ENCODE assay signal across 7 cellular contexts in the genomic region with DNA sequence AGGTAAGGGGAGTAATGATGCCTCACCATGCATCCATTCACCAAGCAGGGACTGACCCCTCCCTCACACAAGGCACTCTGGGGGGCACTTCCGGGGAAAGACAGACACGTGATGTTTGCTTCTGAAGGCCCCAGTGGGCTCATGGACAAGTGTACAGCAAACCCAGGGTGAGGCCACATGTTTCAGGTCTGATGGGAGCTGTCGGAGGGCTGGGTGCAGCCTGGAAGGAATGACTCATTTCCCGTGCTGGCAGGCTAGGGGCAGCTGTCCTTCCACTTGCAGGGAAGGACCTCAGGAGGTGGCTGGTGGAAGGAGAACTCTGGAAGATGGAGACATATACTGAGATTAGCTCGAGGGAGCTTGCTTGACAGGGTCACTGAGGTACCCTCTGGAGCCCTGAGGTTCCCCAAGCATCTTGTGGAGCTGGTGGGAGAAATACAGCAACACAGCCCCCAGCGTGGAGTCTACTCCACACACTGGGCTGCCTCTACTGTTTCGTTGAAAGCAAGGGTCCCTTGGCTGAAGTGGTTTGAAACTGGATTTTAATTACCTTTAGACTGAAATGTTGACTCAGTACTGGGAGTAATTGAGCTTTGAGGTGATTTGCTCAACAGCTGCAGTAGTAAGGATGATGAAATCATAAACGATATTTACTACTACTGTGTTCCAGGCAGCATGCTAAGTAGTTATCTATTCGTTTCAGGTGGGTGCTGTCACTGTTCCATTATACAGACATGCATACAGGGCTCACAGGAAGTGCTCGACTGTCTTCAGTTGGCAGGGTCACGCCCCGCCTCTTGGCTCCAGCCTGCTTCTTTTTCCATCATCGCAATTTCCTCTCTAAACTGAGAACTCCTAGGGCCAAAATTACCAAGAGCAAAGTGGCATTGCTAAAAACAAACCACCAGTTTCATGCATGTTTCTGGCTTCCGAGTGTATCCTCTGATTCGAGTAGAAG.
A peak's percentile ranks its signal among the peaks of the same experiment; 100 is the strongest.
DNase-seq lines count a peak whose midpoint lies in the region; ATAC-seq, FAIRE-seq and TF ChIP-seq lines count a peak whose summit lies in the region.

No MANE protein-coding gene starts in this region.

- TF ChIP-seq CTCF in neural progenitor cell (IDR thresholded peaks at IDR 0.05) (no peak), natural killer cell (IDR thresholded peaks at IDR 0.05) (no peak)

- H3K9me3 ChIP-seq in neural progenitor cell (ENCODE audit: low read depth) = no peaks in the 10 kb centered on the region

- H2AFZ ChIP-seq in neural progenitor cell (replicated peaks) = no peak overlapping the region

- no peaks in the 10 kb centered on the region for H3F3A ChIP-seq in neural progenitor cell (ENCODE audit: low read depth)

- no peak for ATAC-seq in natural killer cell

- FAIRE-seq in urothelium cell line (lab: Jason Lieb, UNC) = peak; percentile 98

- H3K4me2 ChIP-seq in neural progenitor cell = no peak overlapping the region

- no peak overlapping the region for H3K4me3 Mint-ChIP-seq in neural progenitor cell
- H3K4me3 Mint-ChIP-seq in natural killer cell = no peak overlapping the region

- H3K9me3 Mint-ChIP-seq in neural progenitor cell (peaks cover 2% of the 10 kb centered on the region), natural killer cell (no peaks in the 10 kb centered on the region)

- H3K4me3 ChIP-seq in neural progenitor cell = no peak overlapping the region

- H3K36me3 Mint-ChIP-seq in neural progenitor cell (peaks cover 4% of the 10 kb centered on the region), natural killer cell (no peaks in the 10 kb centered on the region)

- H3K4me1 Mint-ChIP-seq in neural progenitor cell (peaks cover 16% of the 10 kb centered on the region), natural killer cell (peaks cover 14 to 17% of the 10 kb centered on the region in 2 donors)

- no peaks in the 10 kb centered on the region for H3K27me3 ChIP-seq in neural progenitor cell

- H3K27ac ChIP-seq in neural progenitor cell = no peak overlapping the region

- H4K20me1 ChIP-seq in neural progenitor cell (ENCODE audit: low read depth) = no peaks in the 10 kb centered on the region

- peaks cover 16% of the 10 kb centered on the region for H3K4me1 ChIP-seq in neural progenitor cell

- no peaks in the 10 kb centered on the region for H3K36me3 ChIP-seq in neural progenitor cell

- peak; percentile 84 for DNase-seq in HPDE6-E6E7 (ENCODE audit: extremely low spot score)
- DNase-seq in SW 1271 (lab: John Stamatoyannopoulos, UW) = peak; percentile 85 to 92
- peak; percentile 6 to 76 for DNase-seq in dermis microvascular lymphatic vessel endothelial cell (ENCODE audit: low read depth in 2 of 2)
- no peak for DNase-seq in neural progenitor cell (ENCODE audit: low spot score)
- DNase-seq in urothelium cell line (ENCODE audit: low spot score) = peak; percentile 89
- no peak for DNase-seq in GM19240 (ENCODE audit: insufficient read length, low spot score)
- DNase-seq in natural killer cell = no peak

- intact Hi-C loops in natural killer cell (cut with micrococcal nuclease) = no loop called here

- H3K9ac ChIP-seq in neural progenitor cell = no peak overlapping the region

- H3K27ac Mint-ChIP-seq in neural progenitor cell (peak overlapping the region; percentile 52), natural killer cell (peak overlapping the region in 1 of 2 donors; percentile 54)

- H3K27me3 Mint-ChIP-seq in neural progenitor cell (ENCODE audit: insufficient read depth, low read depth) (no peaks in the 10 kb centered on the region), natural killer cell (ENCODE audit: low read depth in 2 of 2) (peaks cover 4 to 12% of the 10 kb centered on the region in 2 donors)

- H3K79me2 ChIP-seq in neural progenitor cell (ENCODE audit: low read depth) = no peaks in the 10 kb centered on the region

Comparison
In these comparisons a context has a peak if more than half of its experiments do, and no peak if none do; other contexts are left out.
1. DNase-seq: peak in HPDE6-E6E7 (single experiment), SW 1271 (2 of 2), dermis microvascular lymphatic vessel endothelial cell (2 of 2) and urothelium cell line (single experiment); none in neural progenitor cell (single experiment), GM19240 (single experiment) and natural killer cell (single experiment).